ENCODE assay signal across 1 cellular context in the genomic region with DNA sequence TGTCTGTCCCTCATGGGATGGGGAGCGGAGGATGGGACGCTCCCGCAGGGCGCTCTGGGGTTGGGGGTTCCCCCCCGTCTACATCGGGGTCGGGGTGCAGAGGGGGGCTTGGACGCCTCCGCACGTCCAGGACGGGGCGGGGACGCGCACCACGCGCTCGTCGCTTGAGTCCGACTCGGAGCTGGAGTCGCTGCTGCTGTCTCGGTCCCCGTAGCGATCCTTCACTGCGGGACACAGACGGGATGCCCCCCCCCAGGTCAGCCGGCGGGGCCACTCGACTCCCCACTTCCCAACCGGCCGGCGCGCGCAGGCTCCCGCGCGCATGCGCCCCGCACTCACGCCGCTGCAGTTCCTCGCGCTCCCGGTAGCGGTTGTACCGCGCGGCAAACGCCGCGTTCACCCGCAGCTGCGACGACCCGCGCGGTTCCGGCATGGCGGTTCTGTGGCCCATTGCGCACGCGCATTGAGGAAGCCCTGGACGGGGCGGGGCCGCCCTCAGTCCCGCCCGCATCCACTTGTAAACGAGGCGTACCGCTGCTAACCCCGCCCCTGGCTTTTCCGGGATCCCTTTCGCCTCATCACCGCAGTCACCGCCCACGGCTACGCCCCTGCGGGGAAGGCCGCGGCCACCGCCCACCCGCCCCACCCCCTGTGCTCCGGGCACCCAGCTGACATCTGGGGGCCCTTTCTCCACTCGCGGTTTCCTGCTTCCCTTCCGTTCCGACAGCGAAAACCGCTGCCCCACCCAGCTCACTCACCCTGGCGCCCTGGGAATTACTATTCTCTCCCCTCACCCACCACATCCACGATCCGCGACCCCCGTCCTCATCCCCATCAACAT.
TF ChIP-seq lines count a peak whose summit lies in the region.

A gene (minus strand): TSS at position 444 of the 841 bp plus-strand sequence. CDS start 11 bp downstream, at position 433.

TF ChIP-seq in GM12878, 131 proteins besides CTCF, POLR2A, EP300 and RAD21 (continued from another document and continues in another):
- TF ChIP-seq POU2F2 (IDR thresholded peaks at IDR 0.05; ENCODE audit: borderline replicate concordance, low read depth, low read length) (peak; percentile 35; the same call in 1 of the 3 replicates), SPI1 (IDR thresholded peaks at IDR 0.05; ENCODE audit: borderline replicate concordance, insufficient read depth, low read depth, low read length) (peak; percentile 8; the same call in 1 of the 2 replicates), MEF2A (IDR thresholded peaks at IDR 0.05; ENCODE audit: insufficient read depth, low read depth, low read length) (0 out of 2 replicates have a peak, but pooled peaks have one; percentile 6), POLR2AphosphoS5 (IDR thresholded peaks at IDR 0.05; ENCODE audit: low read length) (peak; percentile 83), MTA2 (IDR thresholded peaks at IDR 0.05; ENCODE audit: low read depth) (no peak), ZNF622 (IDR thresholded peaks at IDR 0.05) (no peak), WRNIP1 (IDR thresholded peaks at IDR 0.05; ENCODE audit: borderline replicate concordance, low read depth, low read length) (no peak), CHD2 (IDR thresholded peaks at IDR 0.05; ENCODE audit: borderline replicate concordance, low read depth, low read length) (no peak; the same call in 1 of the 2 replicates), TCF3 (IDR thresholded peaks at IDR 0.05; ENCODE audit: borderline replicate concordance, insufficient read depth, low read depth, low read length) (peak; percentile 45), MXI1 (IDR thresholded peaks at IDR 0.05; ENCODE audit: low read depth, low read length) (peak; percentile 34; the same call in 1 of the 2 replicates), NFIC (IDR thresholded peaks at IDR 0.05; ENCODE audit: low read depth, low read length) (no peak), CREM (IDR thresholded peaks at IDR 0.05; ENCODE audit: low read depth) (peak; percentile 32; the same call in 1 of the 2 replicates), IRF4 (IDR thresholded peaks at IDR 0.05; ENCODE audit: low read depth, low read length) (no peak), ESRRA (IDR thresholded peaks at IDR 0.05; ENCODE audit: low read length) (0 out of 2 replicates have a peak, but pooled peaks have one; percentile 31), CHD4 (IDR thresholded peaks at IDR 0.05) (no peak), BCL11A (IDR thresholded peaks at IDR 0.05; ENCODE audit: low read depth, low read length) (no peak), BMI1 (IDR thresholded peaks at IDR 0.05; ENCODE audit: borderline replicate concordance) (no peak), CBFB (IDR thresholded peaks at IDR 0.05; ENCODE audit: low read depth) (peak; percentile 62; the same call in 1 of the 2 replicates), GATAD2B (conservative IDR thresholded peaks at IDR 0.05; ENCODE audit: low read depth) (peak; percentile 93), SMC3 (IDR thresholded peaks at IDR 0.05; ENCODE audit: borderline replicate concordance, low read length) (no peak), SP1 (IDR thresholded peaks at IDR 0.05; ENCODE audit: low read depth, low read length) (peak; percentile 69)
- TF ChIP-seq, protein P1, sequence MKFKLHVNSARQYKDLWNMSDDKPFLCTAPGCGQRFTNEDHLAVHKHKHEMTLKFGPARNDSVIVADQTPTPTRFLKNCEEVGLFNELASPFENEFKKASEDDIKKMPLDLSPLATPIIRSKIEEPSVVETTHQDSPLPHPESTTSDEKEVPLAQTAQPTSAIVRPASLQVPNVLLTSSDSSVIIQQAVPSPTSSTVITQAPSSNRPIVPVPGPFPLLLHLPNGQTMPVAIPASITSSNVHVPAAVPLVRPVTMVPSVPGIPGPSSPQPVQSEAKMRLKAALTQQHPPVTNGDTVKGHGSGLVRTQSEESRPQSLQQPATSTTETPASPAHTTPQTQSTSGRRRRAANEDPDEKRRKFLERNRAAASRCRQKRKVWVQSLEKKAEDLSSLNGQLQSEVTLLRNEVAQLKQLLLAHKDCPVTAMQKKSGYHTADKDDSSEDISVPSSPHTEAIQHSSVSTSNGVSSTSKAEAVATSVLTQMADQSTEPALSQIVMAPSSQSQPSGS (IDR thresholded peaks at IDR 0.05; ENCODE audit: low read length): no peak
- TF ChIP-seq, protein P2, sequence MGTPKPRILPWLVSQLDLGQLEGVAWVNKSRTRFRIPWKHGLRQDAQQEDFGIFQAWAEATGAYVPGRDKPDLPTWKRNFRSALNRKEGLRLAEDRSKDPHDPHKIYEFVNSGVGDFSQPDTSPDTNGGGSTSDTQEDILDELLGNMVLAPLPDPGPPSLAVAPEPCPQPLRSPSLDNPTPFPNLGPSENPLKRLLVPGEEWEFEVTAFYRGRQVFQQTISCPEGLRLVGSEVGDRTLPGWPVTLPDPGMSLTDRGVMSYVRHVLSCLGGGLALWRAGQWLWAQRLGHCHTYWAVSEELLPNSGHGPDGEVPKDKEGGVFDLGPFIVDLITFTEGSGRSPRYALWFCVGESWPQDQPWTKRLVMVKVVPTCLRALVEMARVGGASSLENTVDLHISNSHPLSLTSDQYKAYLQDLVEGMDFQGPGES (IDR thresholded peaks at IDR 0.05): no peak
- TF ChIP-seq, protein P3, sequence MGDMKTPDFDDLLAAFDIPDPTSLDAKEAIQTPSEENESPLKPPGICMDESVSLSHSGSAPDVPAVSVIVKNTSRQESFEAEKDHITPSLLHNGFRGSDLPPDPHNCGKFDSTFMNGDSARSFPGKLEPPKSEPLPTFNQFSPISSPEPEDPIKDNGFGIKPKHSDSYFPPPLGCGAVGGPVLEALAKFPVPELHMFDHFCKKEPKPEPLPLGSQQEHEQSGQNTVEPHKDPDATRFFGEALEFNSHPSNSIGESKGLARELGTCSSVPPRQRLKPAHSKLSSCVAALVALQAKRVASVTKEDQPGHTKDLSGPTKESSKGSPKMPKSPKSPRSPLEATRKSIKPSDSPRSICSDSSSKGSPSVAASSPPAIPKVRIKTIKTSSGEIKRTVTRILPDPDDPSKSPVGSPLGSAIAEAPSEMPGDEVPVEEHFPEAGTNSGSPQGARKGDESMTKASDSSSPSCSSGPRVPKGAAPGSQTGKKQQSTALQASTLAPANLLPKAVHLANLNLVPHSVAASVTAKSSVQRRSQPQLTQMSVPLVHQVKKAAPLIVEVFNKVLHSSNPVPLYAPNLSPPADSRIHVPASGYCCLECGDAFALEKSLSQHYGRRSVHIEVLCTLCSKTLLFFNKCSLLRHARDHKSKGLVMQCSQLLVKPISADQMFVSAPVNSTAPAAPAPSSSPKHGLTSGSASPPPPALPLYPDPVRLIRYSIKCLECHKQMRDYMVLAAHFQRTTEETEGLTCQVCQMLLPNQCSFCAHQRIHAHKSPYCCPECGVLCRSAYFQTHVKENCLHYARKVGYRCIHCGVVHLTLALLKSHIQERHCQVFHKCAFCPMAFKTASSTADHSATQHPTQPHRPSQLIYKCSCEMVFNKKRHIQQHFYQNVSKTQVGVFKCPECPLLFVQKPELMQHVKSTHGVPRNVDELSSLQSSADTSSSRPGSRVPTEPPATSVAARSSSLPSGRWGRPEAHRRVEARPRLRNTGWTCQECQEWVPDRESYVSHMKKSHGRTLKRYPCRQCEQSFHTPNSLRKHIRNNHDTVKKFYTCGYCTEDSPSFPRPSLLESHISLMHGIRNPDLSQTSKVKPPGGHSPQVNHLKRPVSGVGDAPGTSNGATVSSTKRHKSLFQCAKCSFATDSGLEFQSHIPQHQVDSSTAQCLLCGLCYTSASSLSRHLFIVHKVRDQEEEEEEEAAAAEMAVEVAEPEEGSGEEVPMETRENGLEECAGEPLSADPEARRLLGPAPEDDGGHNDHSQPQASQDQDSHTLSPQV (IDR thresholded peaks at IDR 0.05): no peak
- TF ChIP-seq, protein P4, sequence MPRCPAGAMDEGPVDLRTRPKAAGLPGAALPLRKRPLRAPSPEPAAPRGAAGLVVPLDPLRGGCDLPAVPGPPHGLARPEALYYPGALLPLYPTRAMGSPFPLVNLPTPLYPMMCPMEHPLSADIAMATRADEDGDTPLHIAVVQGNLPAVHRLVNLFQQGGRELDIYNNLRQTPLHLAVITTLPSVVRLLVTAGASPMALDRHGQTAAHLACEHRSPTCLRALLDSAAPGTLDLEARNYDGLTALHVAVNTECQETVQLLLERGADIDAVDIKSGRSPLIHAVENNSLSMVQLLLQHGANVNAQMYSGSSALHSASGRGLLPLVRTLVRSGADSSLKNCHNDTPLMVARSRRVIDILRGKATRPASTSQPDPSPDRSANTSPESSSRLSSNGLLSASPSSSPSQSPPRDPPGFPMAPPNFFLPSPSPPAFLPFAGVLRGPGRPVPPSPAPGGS (IDR thresholded peaks at IDR 0.05; ENCODE audit: borderline replicate concordance, insufficient read depth, low read depth, low read length, poor library complexity, severe bottlenecking): peak; percentile 65
- TF ChIP-seq, protein P5, sequence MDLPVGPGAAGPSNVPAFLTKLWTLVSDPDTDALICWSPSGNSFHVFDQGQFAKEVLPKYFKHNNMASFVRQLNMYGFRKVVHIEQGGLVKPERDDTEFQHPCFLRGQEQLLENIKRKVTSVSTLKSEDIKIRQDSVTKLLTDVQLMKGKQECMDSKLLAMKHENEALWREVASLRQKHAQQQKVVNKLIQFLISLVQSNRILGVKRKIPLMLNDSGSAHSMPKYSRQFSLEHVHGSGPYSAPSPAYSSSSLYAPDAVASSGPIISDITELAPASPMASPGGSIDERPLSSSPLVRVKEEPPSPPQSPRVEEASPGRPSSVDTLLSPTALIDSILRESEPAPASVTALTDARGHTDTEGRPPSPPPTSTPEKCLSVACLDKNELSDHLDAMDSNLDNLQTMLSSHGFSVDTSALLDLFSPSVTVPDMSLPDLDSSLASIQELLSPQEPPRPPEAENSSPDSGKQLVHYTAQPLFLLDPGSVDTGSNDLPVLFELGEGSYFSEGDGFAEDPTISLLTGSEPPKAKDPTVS (IDR thresholded peaks at IDR 0.05; ENCODE audit: low read depth, low read length): no peak
- TF ChIP-seq, protein P6, sequence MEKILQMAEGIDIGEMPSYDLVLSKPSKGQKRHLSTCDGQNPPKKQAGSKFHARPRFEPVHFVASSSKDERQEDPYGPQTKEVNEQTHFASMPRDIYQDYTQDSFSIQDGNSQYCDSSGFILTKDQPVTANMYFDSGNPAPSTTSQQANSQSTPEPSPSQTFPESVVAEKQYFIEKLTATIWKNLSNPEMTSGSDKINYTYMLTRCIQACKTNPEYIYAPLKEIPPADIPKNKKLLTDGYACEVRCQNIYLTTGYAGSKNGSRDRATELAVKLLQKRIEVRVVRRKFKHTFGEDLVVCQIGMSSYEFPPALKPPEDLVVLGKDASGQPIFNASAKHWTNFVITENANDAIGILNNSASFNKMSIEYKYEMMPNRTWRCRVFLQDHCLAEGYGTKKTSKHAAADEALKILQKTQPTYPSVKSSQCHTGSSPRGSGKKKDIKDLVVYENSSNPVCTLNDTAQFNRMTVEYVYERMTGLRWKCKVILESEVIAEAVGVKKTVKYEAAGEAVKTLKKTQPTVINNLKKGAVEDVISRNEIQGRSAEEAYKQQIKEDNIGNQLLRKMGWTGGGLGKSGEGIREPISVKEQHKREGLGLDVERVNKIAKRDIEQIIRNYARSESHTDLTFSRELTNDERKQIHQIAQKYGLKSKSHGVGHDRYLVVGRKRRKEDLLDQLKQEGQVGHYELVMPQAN (conservative IDR thresholded peaks at IDR 0.05): peak; percentile 79
- TF ChIP-seq, protein P7, sequence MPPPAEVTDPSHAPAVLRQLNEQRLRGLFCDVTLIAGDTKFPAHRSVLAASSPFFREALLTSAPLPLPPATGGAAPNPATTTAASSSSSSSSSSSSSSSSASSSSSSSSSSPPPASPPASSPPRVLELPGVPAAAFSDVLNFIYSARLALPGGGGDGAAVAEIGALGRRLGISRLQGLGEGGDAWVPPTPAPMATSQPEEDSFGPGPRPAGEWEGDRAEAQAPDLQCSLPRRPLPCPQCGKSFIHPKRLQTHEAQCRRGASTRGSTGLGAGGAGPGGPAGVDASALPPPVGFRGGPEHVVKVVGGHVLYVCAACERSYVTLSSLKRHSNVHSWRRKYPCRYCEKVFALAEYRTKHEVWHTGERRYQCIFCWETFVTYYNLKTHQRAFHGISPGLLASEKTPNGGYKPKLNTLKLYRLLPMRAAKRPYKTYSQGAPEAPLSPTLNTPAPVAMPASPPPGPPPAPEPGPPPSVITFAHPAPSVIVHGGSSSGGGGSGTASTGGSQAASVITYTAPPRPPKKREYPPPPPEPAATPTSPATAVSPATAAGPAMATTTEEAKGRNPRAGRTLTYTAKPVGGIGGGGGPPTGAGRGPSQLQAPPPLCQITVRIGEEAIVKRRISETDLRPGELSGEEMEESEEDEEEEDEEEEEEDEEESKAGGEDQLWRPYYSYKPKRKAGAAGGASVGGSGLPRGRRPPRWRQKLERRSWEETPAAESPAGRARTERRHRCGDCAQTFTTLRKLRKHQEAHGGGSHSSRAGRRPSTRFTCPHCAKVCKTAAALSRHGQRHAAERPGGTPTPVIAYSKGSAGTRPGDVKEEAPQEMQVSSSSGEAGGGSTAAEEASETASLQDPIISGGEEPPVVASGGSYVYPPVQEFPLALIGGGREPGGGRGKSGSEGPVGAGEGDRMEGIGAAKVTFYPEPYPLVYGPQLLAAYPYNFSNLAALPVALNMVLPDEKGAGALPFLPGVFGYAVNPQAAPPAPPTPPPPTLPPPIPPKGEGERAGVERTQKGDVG (CRISPR knock-in tag; IDR thresholded peaks at IDR 0.05): no peak
- TF ChIP-seq, protein P8, sequence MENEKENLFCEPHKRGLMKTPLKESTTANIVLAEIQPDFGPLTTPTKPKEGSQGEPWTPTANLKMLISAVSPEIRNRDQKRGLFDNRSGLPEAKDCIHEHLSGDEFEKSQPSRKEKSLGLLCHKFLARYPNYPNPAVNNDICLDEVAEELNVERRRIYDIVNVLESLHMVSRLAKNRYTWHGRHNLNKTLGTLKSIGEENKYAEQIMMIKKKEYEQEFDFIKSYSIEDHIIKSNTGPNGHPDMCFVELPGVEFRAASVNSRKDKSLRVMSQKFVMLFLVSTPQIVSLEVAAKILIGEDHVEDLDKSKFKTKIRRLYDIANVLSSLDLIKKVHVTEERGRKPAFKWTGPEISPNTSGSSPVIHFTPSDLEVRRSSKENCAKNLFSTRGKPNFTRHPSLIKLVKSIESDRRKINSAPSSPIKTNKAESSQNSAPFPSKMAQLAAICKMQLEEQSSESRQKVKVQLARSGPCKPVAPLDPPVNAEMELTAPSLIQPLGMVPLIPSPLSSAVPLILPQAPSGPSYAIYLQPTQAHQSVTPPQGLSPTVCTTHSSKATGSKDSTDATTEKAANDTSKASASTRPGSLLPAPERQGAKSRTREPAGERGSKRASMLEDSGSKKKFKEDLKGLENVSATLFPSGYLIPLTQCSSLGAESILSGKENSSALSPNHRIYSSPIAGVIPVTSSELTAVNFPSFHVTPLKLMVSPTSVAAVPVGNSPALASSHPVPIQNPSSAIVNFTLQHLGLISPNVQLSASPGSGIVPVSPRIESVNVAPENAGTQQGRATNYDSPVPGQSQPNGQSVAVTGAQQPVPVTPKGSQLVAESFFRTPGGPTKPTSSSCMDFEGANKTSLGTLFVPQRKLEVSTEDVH (IDR thresholded peaks at IDR 0.05; ENCODE audit: low read depth, partially characterized antibody): no peak
